8 cellular contexts compared by ENCODE assay signal in genomic region chr15:60371701-60372051, GRCh38. TPM values are rescaled to one million over a fixed set of nuclear protein-coding genes. Genes with fewer than 3 reads are reported as not detected.
DNase-seq lines count a peak whose midpoint lies in the region; ATAC-seq and TF ChIP-seq lines count a peak whose summit lies in the region.
"Not testable (repeated sequence)": the region's sequence is repeated elsewhere in the genome, so short reads cannot be mapped to it uniquely, and the experiment has no call there.

No MANE protein-coding gene starts in this region.

- H3K36me3 ChIP-seq in A673 (ENCODE audit: insufficient read depth, low read length, poor library complexity, severe bottlenecking) (peaks cover 35% of the 10 kb centered on the region), RWPE2 (ENCODE audit: low read depth) (peaks cover 84% of the 10 kb centered on the region), endodermal cell (ENCODE audit: control insufficient read depth, insufficient read depth, low read length) (peaks cover 66% of the 10 kb centered on the region), muscle layer of duodenum (ENCODE audit: control insufficient read depth in 1 of 2, insufficient read depth in 2 of 2, low read length in 2 of 2) (peaks cover 14 to 48% of the 10 kb centered on the region in 2 donors)
- H3K36me3 ChIP-seq in thoracic aorta = not testable (repeated sequence)

- H3K27me3 ChIP-seq in A673 (replicated peaks; ENCODE audit: insufficient read depth, low read depth, low read length, poor library complexity); RWPE2 (ENCODE audit: insufficient read depth, poor library complexity, severe bottlenecking); endodermal cell (ENCODE audit: control insufficient read depth, insufficient read depth, low read length, poor library complexity, severe bottlenecking); right cardiac atrium (ENCODE audit: control insufficient read depth, insufficient read depth); muscle layer of duodenum (ENCODE audit: low read depth, low read length); thoracic aorta (replicated peaks; ENCODE audit: insufficient read depth): not testable (repeated sequence)

- H3K9me3 Mint-ChIP-seq in activated naive CD8-positive, alpha-beta T cell treated with anti-CD3 and anti-CD28 coated beads, Interleukin-2, amount 50 U/mL, for 24 hours; endodermal cell: not testable (repeated sequence)

- DNase-seq in A673 (ENCODE audit: low spot score); RWPE2 (ENCODE audit: low spot score); activated naive CD8-positive, alpha-beta T cell treated with anti-CD3 and anti-CD28 coated beads, Interleukin-2, amount 50 U/mL, for 24 hours; endodermal cell; sciatic nerve (ENCODE audit: low spot score); thoracic aorta (ENCODE audit: low spot score): not testable (repeated sequence)
- DNase-seq in right cardiac atrium = peak in 1 of 3 donors; percentile 34

- H3K4me1 Mint-ChIP-seq in activated naive CD8-positive, alpha-beta T cell treated with anti-CD3 and anti-CD28 coated beads, Interleukin-2, amount 50 U/mL, for 24 hours = peaks cover 20% of the 10 kb centered on the region
- H3K4me1 Mint-ChIP-seq in endodermal cell = peaks cover 61% of the 10 kb centered on the region

- ATAC-seq in RWPE2 (ENCODE audit: low read depth); activated naive CD8-positive, alpha-beta T cell treated with anti-CD3 and anti-CD28 coated beads, Interleukin-2, amount 50 U/mL, for 24 hours; thoracic aorta (ENCODE audit: insufficient number of reproducible peaks, low FRiP score, low read depth): not testable (repeated sequence)
- peak; percentile 5 to 56 for ATAC-seq in right cardiac atrium
- peak; percentile 22 for ATAC-seq in sciatic nerve

- H3K27ac ChIP-seq in A673 (ENCODE audit: low read depth, low read length, poor library complexity, severe bottlenecking) (peak overlapping the region; percentile 73), RWPE2 (ENCODE audit: poor library complexity, severe bottlenecking) (peak overlapping the region; percentile 99), endodermal cell (ENCODE audit: low read depth, low read length) (peak overlapping the region; percentile 33), right cardiac atrium (ENCODE audit: low read length) (peak overlapping the region; percentile 97), muscle layer of duodenum (ENCODE audit: low read length) (peak overlapping the region; percentile 90), thoracic aorta (peak overlapping the region; percentile 91 to 92)

- H3K4me1 ChIP-seq in A673 (ENCODE audit: insufficient read depth, low read length, poor library complexity, severe bottlenecking) (peaks cover 83% of the 10 kb centered on the region), RWPE2 (ENCODE audit: insufficient read depth, poor library complexity, severe bottlenecking) (peaks cover 83% of the 10 kb centered on the region), endodermal cell (ENCODE audit: control insufficient read depth, insufficient read depth, low read length) (peaks cover 29% of the 10 kb centered on the region), right cardiac atrium (ENCODE audit: control insufficient read depth, insufficient read depth, low read length) (peaks cover 23% of the 10 kb centered on the region), muscle layer of duodenum (ENCODE audit: control insufficient read depth in 1 of 2, insufficient read depth in 2 of 2, low read length in 2 of 2) (peaks cover 7 to 28% of the 10 kb centered on the region in 2 donors), thoracic aorta (ENCODE audit: control insufficient read depth in 1 of 2, low read depth in 2 of 2) (peaks cover 75 to 83% of the 10 kb centered on the region in 2 donors)

- BruUV-seq in A673 (replicated peaks; lab: Mats Ljungman, UMichigan) = TSS peak; percentile 81

- peak overlapping the region; percentile 85 for H3K27ac Mint-ChIP-seq in activated naive CD8-positive, alpha-beta T cell treated with anti-CD3 and anti-CD28 coated beads, Interleukin-2, amount 50 U/mL, for 24 hours
- not testable (repeated sequence) for H3K27ac Mint-ChIP-seq in endodermal cell

- not testable (repeated sequence) for H3K27me3 Mint-ChIP-seq in activated naive CD8-positive, alpha-beta T cell treated with anti-CD3 and anti-CD28 coated beads, Interleukin-2, amount 50 U/mL, for 24 hours
- H3K27me3 Mint-ChIP-seq in endodermal cell (ENCODE audit: insufficient read depth) = peaks cover 58% of the 10 kb centered on the region

- H3K4me3 Mint-ChIP-seq in activated naive CD8-positive, alpha-beta T cell treated with anti-CD3 and anti-CD28 coated beads, Interleukin-2, amount 50 U/mL, for 24 hours; endodermal cell: not testable (repeated sequence)

- WGBS in endodermal cell (ENCODE audit: insufficient coverage in 1 of 2, insufficient read length in 1 of 2), 2 experiments = 93 to 97% methylated on average over 9 to 12 of the region's 12 CpGs
- 57% methylated on average over 12 of the region's 12 CpGs for WGBS in right cardiac atrium

- POLR2A ChIA-PET in A673 (lab: Charles Lee; ENCODE audit: low non-redundant PET) = not testable (repeated sequence)

- H3K9ac ChIP-seq in endodermal cell (ENCODE audit: extremely low read depth, low read length, poor library complexity, severe bottlenecking) = not testable (repeated sequence)

- not testable (repeated sequence) for TF ChIP-seq CTCF in A673 (conservative IDR thresholded peaks at IDR 0.05; ENCODE audit: low read depth, low read length); RWPE2 (IDR thresholded peaks at IDR 0.05; ENCODE audit: poor library complexity, severe bottlenecking); endodermal cell (conservative IDR thresholded peaks at IDR 0.05); thoracic aorta (IDR thresholded peaks at IDR 0.05)

- not testable (repeated sequence) for H3K4me3 ChIP-seq in A673 (ENCODE audit: low read depth, low read length, poor library complexity, severe bottlenecking); RWPE2 (ENCODE audit: severe bottlenecking); endodermal cell (ENCODE audit: low read length); right cardiac atrium (ENCODE audit: low read length); muscle layer of duodenum (ENCODE audit: low read depth in 1 of 2, low read length in 2 of 2)
- peak overlapping the region; percentile 45 for H3K4me3 ChIP-seq in thoracic aorta

- peaks cover 23% of the 10 kb centered on the region for H3K36me3 Mint-ChIP-seq in activated naive CD8-positive, alpha-beta T cell treated with anti-CD3 and anti-CD28 coated beads, Interleukin-2, amount 50 U/mL, for 24 hours (ENCODE audit: low read depth)
- peaks cover 54% of the 10 kb centered on the region for H3K36me3 Mint-ChIP-seq in endodermal cell (ENCODE audit: low read depth)

- H3K9me3 ChIP-seq in A673 (ENCODE audit: low read depth, low read length, poor library complexity, severe bottlenecking); RWPE2 (ENCODE audit: severe bottlenecking); endodermal cell (ENCODE audit: control insufficient read depth, low read length); right cardiac atrium (ENCODE audit: control insufficient read depth, low read length); muscle layer of duodenum (ENCODE audit: control insufficient read depth in 1 of 2, low read length in 2 of 2); thoracic aorta: not testable (repeated sequence)

- CTCF ChIA-PET in A673 (lab: Charles Lee) = not testable (repeated sequence)

- intact Hi-C loops in A673 (cut with micrococcal nuclease; ENCODE audit: unreplicated experiment) = loop anchor here (2.0 kb wide), 1 partner anchor 25 kb away; the partner anchor contains the start of gene ANXA2
- intact Hi-C loops in right cardiac atrium (cut with DNase I); sciatic nerve (cut with DNase I): not testable (repeated sequence)

RNA-seq across cellular contexts. Expression of gene ANXA2, which starts 26.1 kb away (rescaled TPM):
- total RNA-seq in A673 (2021) (880 and 1,038 TPM in 2 replicates), endodermal cell (100 to 1,000 TPM; 355 to 392 TPM), right cardiac atrium (100 to 1,000 TPM; 126 to 293 (median 224) TPM), sciatic nerve (904 TPM), thoracic aorta (100 to 1,000 TPM; 752 to 812 TPM)
- 280 TPM for polyA plus RNA-seq in endodermal cell (2013, experiment 1 of 2)
- 311 TPM for polyA plus RNA-seq in endodermal cell (2013, experiment 2 of 2)
- 240 TPM for polyA plus RNA-seq in right cardiac atrium

Comparison
In these comparisons a context has a peak if more than half of its experiments do, and no peak if none do; other contexts are left out.
1. H3K27ac ChIP-seq: peak in every context shown above with its lines; median percentile 99 in RWPE2; 97 in right cardiac atrium; 92 in thoracic aorta; 90 in muscle layer of duodenum; 73 in A673; 33 in endodermal cell.